ENCODE assay signal across 1 cellular context in genomic region chr11:14892577-14892976, GRCh38.
TF ChIP-seq lines count a peak whose summit lies in the region.

No MANE protein-coding gene starts in this region.

TF ChIP-seq in H1, 55 proteins besides CTCF, POLR2A, EP300 and RAD21 (continued from another document):
- no peak for TF ChIP-seq NRF1 (IDR thresholded peaks at IDR 0.05; ENCODE audit: low read depth, low read length)
- TF ChIP-seq BACH1 (IDR thresholded peaks at IDR 0.05; ENCODE audit: low read length) = no peak
- no peak for TF ChIP-seq POU5F1 (IDR thresholded peaks at IDR 0.05; ENCODE audit: low read depth, low read length)
- no peak for TF ChIP-seq NANOG (IDR thresholded peaks at IDR 0.05; ENCODE audit: insufficient read depth, low read depth, low read length, poor library complexity, severe bottlenecking)
- TF ChIP-seq TCF12 (IDR thresholded peaks at IDR 0.05; ENCODE audit: low read depth, low read length) = no peak
- no peak for TF ChIP-seq CBX5 (IDR thresholded peaks at IDR 0.05; ENCODE audit: low read depth, low read length)
